1 cellular context compared by ENCODE assay signal in the genomic region with DNA sequence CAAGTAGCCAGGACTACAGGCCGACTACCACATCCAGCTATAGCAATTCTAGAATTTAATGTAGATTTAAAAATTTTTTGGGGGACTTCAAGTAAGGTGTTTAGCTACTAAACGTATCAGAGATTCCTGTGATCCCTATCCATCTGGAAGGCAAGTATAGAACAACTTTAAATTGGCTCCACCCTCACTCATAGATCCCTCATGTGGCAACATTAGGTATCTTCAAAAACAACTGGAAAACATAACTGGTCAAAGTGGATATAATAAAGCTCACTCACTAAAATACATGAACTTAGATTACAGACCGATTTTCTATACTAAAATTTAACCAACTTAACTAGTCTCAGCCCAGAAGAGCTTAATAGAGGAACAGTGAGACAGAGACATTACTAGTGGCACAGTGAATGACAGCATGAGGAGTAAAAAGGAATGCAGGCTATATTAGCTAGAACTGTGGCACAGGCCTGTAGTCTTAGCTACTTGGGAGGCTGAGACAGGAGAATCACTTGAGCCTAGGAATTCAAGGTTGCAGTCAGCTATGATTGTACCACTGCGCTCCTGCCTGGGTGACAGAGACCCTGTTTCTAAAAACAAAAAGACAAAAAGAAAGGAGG.
TF ChIP-seq lines count a peak whose summit lies in the region.

No MANE protein-coding gene starts in this region.

TF ChIP-seq in GM12878, 131 proteins besides CTCF, POLR2A, EP300 and RAD21:
- TF ChIP-seq LARP7 (IDR thresholded peaks at IDR 0.05) (no peak), SMC3 (IDR thresholded peaks at IDR 0.05; ENCODE audit: borderline replicate concordance, low read length) (no peak), ZZZ3 (IDR thresholded peaks at IDR 0.05; ENCODE audit: control insufficient read depth, insufficient read length, low read depth) (no peak), NFIC (IDR thresholded peaks at IDR 0.05; ENCODE audit: low read depth, low read length) (no peak), SREBF2 (IDR thresholded peaks at IDR 0.05; ENCODE audit: low read length) (no peak), RELA (IDR thresholded peaks at IDR 0.05; ENCODE audit: borderline replicate concordance, partially characterized antibody) (no peak), CBX5 (IDR thresholded peaks at IDR 0.05; ENCODE audit: low read depth) (no peak), ZNF207 (IDR thresholded peaks at IDR 0.05; ENCODE audit: borderline replicate concordance) (no peak), BCLAF1 (IDR thresholded peaks at IDR 0.05) (no peak), FOXK2 (IDR thresholded peaks at IDR 0.05) (no peak), SKIL (IDR thresholded peaks at IDR 0.05; ENCODE audit: low read depth, poor library complexity, severe bottlenecking) (no peak), BMI1 (IDR thresholded peaks at IDR 0.05; ENCODE audit: borderline replicate concordance) (no peak), PKNOX1 (IDR thresholded peaks at IDR 0.05) (no peak), TBL1XR1 (IDR thresholded peaks at IDR 0.05; ENCODE audit: low read depth, low read length) (no peak), TCF3 (IDR thresholded peaks at IDR 0.05; ENCODE audit: borderline replicate concordance, insufficient read depth, low read depth, low read length) (no peak), MYB (IDR thresholded peaks at IDR 0.05; ENCODE audit: borderline replicate concordance, low read depth, low read length) (no peak)
TF ChIP-seq in GM12878: peak in this region for 0.
